In genomic region chr4:83876047-83876446, GRCh38 we compare ENCODE assay signal across 24 cellular contexts.
DNase-seq lines count a peak whose midpoint lies in the region; ATAC-seq and TF ChIP-seq lines count a peak whose summit lies in the region.
"Had no signal": no experiment of that assay in that cellular context is flagged by ENCODE, and none has a peak within 500 bp of the region (broad histone marks: within the 10 kb centered on the region; RNA-seq: fewer than 3 reads in every experiment).

No MANE protein-coding gene starts in this region.

- in situ Hi-C loops in HAP-1 (cut with MboI; ENCODE audit: low sequenced_read_pairs): no loop called here

- no peaks in the 10 kb centered on the region for H3K9me3 ChIP-seq in HAP-1
- no peaks in the 10 kb centered on the region for H3K9me3 ChIP-seq in SJCRH30 (replicated peaks)
- H3K9me3 ChIP-seq: neutrophil, right lobe of liver, tibial artery, vagina had no signal

- ATAC-seq in foreskin keratinocyte (peak; percentile 79), HG02870 (IDR thresholded peaks at IDR 0.05; ENCODE audit: unreplicated experiment) (no peak)
- ATAC-seq: right lobe of liver had no signal

- H3K27me3 ChIP-seq in HAP-1 (ENCODE audit: low read depth) (no peaks in the 10 kb centered on the region), SJCRH30 (0 out of 2 replicates have a peak, but pooled peaks cover under 1% of the 10 kb centered on the region), foreskin keratinocyte (no peaks in the 10 kb centered on the region)
- H3K27me3 ChIP-seq: neutrophil, right lobe of liver, tibial artery, vagina had no signal

- H3K27ac ChIP-seq in SJCRH30 (no peak overlapping the region), foreskin keratinocyte (no peak overlapping the region)
- H3K27ac ChIP-seq: neutrophil, PC-9, right lobe of liver, tibial artery, vagina had no signal

- peaks cover 12% of the 10 kb centered on the region for H3K4me1 ChIP-seq in HAP-1
- H3K4me1 ChIP-seq in SJCRH30: peaks cover 18% of the 10 kb centered on the region
- no peaks in the 10 kb centered on the region for H3K4me1 ChIP-seq in foreskin keratinocyte
- H3K4me1 ChIP-seq: right lobe of liver, tibial artery, vagina had no signal

- H3K4me3 ChIP-seq in AG10803 (ENCODE audit: low read length) (no peak overlapping the region), HAP-1 (no peak overlapping the region), SJCRH30 (no peak overlapping the region)
- H3K4me3 ChIP-seq: PC-9, right lobe of liver, tibial artery, vagina had no signal

- DNase-seq in AG10803 (ENCODE audit: low read depth) (peak; percentile 12), HAP-1 (ENCODE audit: low spot score in 2 of 2) (peak; percentile 61 to 62), SJCRH30 (peak; percentile 50 to 60), foreskin keratinocyte (peak in 1 of 2 donors; percentile 35), HPDE6-E6E7 (ENCODE audit: extremely low spot score) (no peak), SIG-M5 treated with dmso at 0.1 percent for 504 hours (lab: John Stamatoyannopoulos, UW; ENCODE audit: unreplicated experiment) (no peak), NCI-H1105 (lab: John Stamatoyannopoulos, UW) (no peak)
- DNase-seq: activated CD4-positive, alpha-beta T cell treated with anti-CD3 and anti-CD28 coated beads for 48 hours; activated naive CD4-positive, alpha-beta T cell treated with anti-CD3 and anti-CD28 coated beads, Interleukin-2, amount 50 U/mL, for 16 hours; amniotic stem cell; HCEC 1CT; NCI-H1048; NCI-H1694 treated with DMSO at 0.1 percent for 48 hours; NCI-H524; NK-92 treated with Interleukin-12 subunit alpha and Interleukin-12 subunit beta, amount 100 ng/mL, for 24 hours; PC-9; right lobe of liver; Right ventricle myocardium superior; stimulated activated CD4-positive, alpha-beta T cell treated with anti-CD3 and anti-CD28 coated beads, Interleukin-4, amount 100 ng/mL, for 1 hour; T-helper 9 cell; tibial artery had no signal

- H3K36me3 ChIP-seq in HAP-1 (replicated peaks): no peaks in the 10 kb centered on the region
- H3K36me3 ChIP-seq in SJCRH30: no peaks in the 10 kb centered on the region
- H3K36me3 ChIP-seq: neutrophil, right lobe of liver, tibial artery, vagina had no signal

- TF ChIP-seq CTCF in AG10803 (conservative IDR thresholded peaks at IDR 0.05; ENCODE audit: low read length) (no peak), foreskin keratinocyte (conservative IDR thresholded peaks at IDR 0.05) (no peak)

Comparison
In these comparisons a context has a peak if more than half of its experiments do, and no peak if none do; other contexts are left out.
1. DNase-seq: peak in AG10803 (single experiment), HAP-1 (2 of 2) and SJCRH30 (2 of 2); none in HPDE6-E6E7 (single experiment), SIG-M5 treated with dmso at 0.1 percent for 504 hours (single experiment) and NCI-H1105 (single experiment).